18 cellular contexts compared by ENCODE assay signal in the genomic region with DNA sequence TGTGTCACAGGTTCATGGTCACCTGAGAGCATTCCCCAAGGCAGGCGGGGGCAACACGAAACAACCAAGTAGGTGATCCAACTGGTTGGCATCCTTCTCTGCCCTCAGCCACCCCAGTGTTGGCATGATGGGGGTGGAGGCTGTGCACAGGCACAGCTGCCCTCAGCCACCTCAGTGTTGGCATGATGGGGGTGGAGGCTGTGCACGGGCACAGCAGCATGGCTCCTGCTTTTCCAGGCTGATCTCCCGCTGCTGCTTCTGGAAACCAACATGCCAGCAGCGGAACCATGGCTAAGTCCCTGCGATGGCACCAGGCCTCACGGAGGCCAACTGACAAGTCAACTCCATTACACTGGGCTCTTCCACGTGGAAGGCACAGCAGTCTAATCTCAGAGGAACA.
"Had no signal": no experiment of that assay in that cellular context is flagged by ENCODE, and none has a peak within 500 bp of the region (broad histone marks: within the 10 kb centered on the region; RNA-seq: fewer than 3 reads in every experiment).

No MANE protein-coding gene starts in this region.

- H3K27ac Mint-ChIP-seq: activated CD4-positive, alpha-beta T cell treated with anti-CD3 and anti-CD28 coated beads, Interleukin-2, amount 10 ng/mL, durations not matched to agents 24 days and 14 days; activated naive CD8-positive, alpha-beta T cell treated with anti-CD3 and anti-CD28 coated beads for 36 hours; activated T-helper 17 cell treated with anti-CD3 and anti-CD28 coated beads, Interleukin-2, amount 50 U/mL, for 72 hours; T-cell had no signal

- H3K27me3 Mint-ChIP-seq: activated CD4-positive, alpha-beta T cell treated with anti-CD3 and anti-CD28 coated beads, Interleukin-2, amount 10 ng/mL, durations not matched to agents 24 days and 14 days had no signal

- H3K9me3 ChIP-seq: body of pancreas, pancreas, tibial nerve had no signal

- H3K4me1 ChIP-seq: tibial nerve had no signal

- H3K9me3 Mint-ChIP-seq: activated CD4-positive, alpha-beta T cell treated with anti-CD3 and anti-CD28 coated beads, Interleukin-2, amount 10 ng/mL, durations not matched to agents 24 days and 14 days; activated naive CD8-positive, alpha-beta T cell treated with anti-CD3 and anti-CD28 coated beads for 36 hours; activated T-helper 17 cell treated with anti-CD3 and anti-CD28 coated beads, Interleukin-2, amount 50 U/mL, for 72 hours; T-cell had no signal

- ATAC-seq: activated T-helper 17 cell treated with anti-CD3 and anti-CD28 coated beads, Interleukin-2, amount 50 U/mL, for 72 hours; body of pancreas; pancreas; SK-N-SH treated with all-trans-retinoic acid at 6 μM for 48 hours; T-cell had no signal

- H3K4me3 Mint-ChIP-seq: activated CD4-positive, alpha-beta T cell treated with anti-CD3 and anti-CD28 coated beads, Interleukin-2, amount 10 ng/mL, durations not matched to agents 24 days and 14 days; activated naive CD8-positive, alpha-beta T cell treated with anti-CD3 and anti-CD28 coated beads for 36 hours; activated T-helper 17 cell treated with anti-CD3 and anti-CD28 coated beads, Interleukin-2, amount 50 U/mL, for 72 hours; T-cell had no signal

- H3K36me3 ChIP-seq: pancreas, tibial nerve had no signal

- DNase-seq: activated CD4-positive, alpha-beta T cell treated with anti-CD3 and anti-CD28 coated beads, Interleukin-2, amount 10 ng/mL, durations not matched to agents 24 days and 14 days; activated naive CD4-positive, alpha-beta T cell; activated naive CD8-positive, alpha-beta T cell treated with anti-CD3 and anti-CD28 coated beads for 36 hours; activated T-cell treated with anti-CD3 and anti-CD28 coated beads for 4 hours; body of pancreas; caudate nucleus; foreskin melanocyte; glutamatergic neuron; hypothalamus; mammary epithelial cell; stimulated activated naive CD4-positive, alpha-beta T cell treated with Interleukin-2 at 50 U/mL for 16 hours; T1000 had no signal

- H3K27ac ChIP-seq: body of pancreas, dorsolateral prefrontal cortex, pancreas, tibial nerve had no signal

- H3K4me1 Mint-ChIP-seq: activated T-helper 17 cell treated with anti-CD3 and anti-CD28 coated beads, Interleukin-2, amount 50 U/mL, for 72 hours; T-cell had no signal

- H3K4me3 ChIP-seq: body of pancreas, dorsolateral prefrontal cortex, pancreas, tibial nerve had no signal

- H3K27me3 ChIP-seq: body of pancreas, pancreas had no signal

- H3K36me3 Mint-ChIP-seq: activated naive CD8-positive, alpha-beta T cell treated with anti-CD3 and anti-CD28 coated beads for 36 hours; T-cell had no signal
